ENCODE assay signal across 7 cellular contexts in the genomic region with DNA sequence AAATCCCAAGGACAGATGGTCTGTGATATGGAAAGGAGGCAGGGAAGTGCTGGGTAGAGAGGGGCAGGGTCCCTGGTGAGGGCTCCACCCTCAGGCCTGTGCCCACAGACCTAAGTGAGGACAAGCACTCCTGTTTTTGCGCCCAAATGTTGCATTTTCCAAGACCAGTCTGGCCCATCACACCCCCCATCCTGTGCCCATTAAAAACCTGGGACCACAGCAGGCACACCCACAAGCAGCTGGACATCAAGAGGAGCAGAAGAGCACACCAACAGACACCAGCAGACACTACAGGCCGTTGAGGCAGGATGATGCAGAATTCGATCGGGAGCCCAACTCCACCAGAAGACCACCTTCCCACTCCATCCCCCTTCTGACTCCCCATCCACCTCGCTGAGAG.
"Had no signal": no experiment of that assay in that cellular context is flagged by ENCODE, and none has a peak within 500 bp of the region (broad histone marks: within the 10 kb centered on the region; RNA-seq: fewer than 3 reads in every experiment).

No MANE protein-coding gene starts in this region.

- H3K27ac ChIP-seq: HL-60 had no signal

- H2AFZ ChIP-seq: GM23338 had no signal

- H3K4me1 ChIP-seq: HAP-1 had no signal

- H3K4me2 ChIP-seq: GM23338 had no signal

- FAIRE-seq: HepG2 had no signal

- H3K9me3 ChIP-seq: HAP-1 had no signal

- ATAC-seq: GM23338, HCT116 had no signal

- H3K4me3 ChIP-seq: GM23338, HAP-1 had no signal

- DNase-seq: H7, HFFc6 had no signal

- H3K36me3 ChIP-seq: HAP-1 had no signal
